ENCODE assay signal across 1 cellular context in the genomic region with DNA sequence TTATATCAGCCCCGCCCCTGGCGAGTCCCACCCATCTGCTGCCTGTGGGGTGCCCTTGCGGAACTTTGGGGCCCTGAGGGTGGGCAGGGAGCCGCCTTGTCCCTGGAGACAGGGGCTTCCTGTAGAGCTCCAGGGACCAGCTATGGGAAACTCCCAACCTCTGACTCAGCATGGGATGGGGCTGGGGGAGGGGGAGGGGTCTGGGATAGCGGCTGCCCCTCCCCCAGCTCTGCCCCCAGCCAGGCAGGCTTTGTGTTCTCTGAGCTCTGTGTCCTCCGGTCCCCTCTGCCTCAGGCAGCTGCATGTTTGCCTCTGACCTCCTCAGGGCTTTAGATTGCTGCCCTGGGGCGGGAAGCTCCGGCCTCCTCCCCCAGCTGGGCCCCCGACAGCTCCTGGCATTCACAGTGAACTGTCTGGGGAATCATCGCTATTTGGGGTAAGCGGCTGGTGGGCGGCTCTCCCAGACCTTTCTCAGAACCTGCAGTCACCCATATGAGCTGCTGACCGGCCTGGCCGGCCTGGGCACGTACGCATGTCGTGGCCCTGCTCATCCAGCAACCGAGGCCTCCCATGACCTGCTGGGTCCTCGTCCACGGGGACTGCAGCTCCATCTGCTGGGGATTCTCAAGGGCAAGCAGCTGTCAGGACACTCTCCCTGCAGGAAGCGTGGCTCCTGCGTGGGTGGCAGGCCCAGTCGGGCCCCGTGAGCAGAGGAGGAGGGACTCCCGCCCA.
TF ChIP-seq lines count a peak whose summit lies in the region.

No MANE protein-coding gene starts in this region.

TF ChIP-seq in HepG2, 621 proteins besides CTCF, POLR2A, EP300 and RAD21 (continued from another document and continues in another):
- TF ChIP-seq PATZ1 (CRISPR knock-in tag; IDR thresholded peaks at IDR 0.05), result peak; percentile 96
- TF ChIP-seq HIVEP1 (CRISPR knock-in tag; IDR thresholded peaks at IDR 0.05), result peak; percentile 87
- TF ChIP-seq ZNF607 (CRISPR knock-in tag; IDR thresholded peaks at IDR 0.05; ENCODE audit: borderline replicate concordance), result 0 out of 2 replicates have a peak, but pooled peaks have one; percentile 22
- peak; percentile 53; the same call in 1 of the 2 replicates for TF ChIP-seq KMT2B (CRISPR knock-in tag; IDR thresholded peaks at IDR 0.05)
- TF ChIP-seq MLLT10 (CRISPR knock-in tag; IDR thresholded peaks at IDR 0.05), result no peak
- no peak for TF ChIP-seq JARID2 (CRISPR knock-in tag; IDR thresholded peaks at IDR 0.05; ENCODE audit: insufficient replicate concordance)
- TF ChIP-seq, protein P1, sequence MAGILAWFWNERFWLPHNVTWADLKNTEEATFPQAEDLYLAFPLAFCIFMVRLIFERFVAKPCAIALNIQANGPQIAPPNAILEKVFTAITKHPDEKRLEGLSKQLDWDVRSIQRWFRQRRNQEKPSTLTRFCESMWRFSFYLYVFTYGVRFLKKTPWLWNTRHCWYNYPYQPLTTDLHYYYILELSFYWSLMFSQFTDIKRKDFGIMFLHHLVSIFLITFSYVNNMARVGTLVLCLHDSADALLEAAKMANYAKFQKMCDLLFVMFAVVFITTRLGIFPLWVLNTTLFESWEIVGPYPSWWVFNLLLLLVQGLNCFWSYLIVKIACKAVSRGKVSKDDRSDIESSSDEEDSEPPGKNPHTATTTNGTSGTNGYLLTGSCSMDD (CRISPR knock-in tag; IDR thresholded peaks at IDR 0.05), result no peak
- peak; percentile 44; the same call in 1 of the 2 replicates for TF ChIP-seq ZMYM2 (CRISPR knock-in tag; IDR thresholded peaks at IDR 0.05)
- no peak for TF ChIP-seq ZBTB1 (CRISPR knock-in tag; IDR thresholded peaks at IDR 0.05; ENCODE audit: borderline replicate concordance)
- no peak for TF ChIP-seq ZNF121 (CRISPR knock-in tag; IDR thresholded peaks at IDR 0.05)
- TF ChIP-seq ZNF143 (CRISPR knock-in tag; IDR thresholded peaks at IDR 0.05), result no peak; the same call in 1 of the 2 replicates
- TF ChIP-seq ZNF777 (CRISPR knock-in tag; IDR thresholded peaks at IDR 0.05), result peak; percentile 71
- TF ChIP-seq ZNF343 (CRISPR knock-in tag; IDR thresholded peaks at IDR 0.05), result no peak
- TF ChIP-seq, protein P2, sequence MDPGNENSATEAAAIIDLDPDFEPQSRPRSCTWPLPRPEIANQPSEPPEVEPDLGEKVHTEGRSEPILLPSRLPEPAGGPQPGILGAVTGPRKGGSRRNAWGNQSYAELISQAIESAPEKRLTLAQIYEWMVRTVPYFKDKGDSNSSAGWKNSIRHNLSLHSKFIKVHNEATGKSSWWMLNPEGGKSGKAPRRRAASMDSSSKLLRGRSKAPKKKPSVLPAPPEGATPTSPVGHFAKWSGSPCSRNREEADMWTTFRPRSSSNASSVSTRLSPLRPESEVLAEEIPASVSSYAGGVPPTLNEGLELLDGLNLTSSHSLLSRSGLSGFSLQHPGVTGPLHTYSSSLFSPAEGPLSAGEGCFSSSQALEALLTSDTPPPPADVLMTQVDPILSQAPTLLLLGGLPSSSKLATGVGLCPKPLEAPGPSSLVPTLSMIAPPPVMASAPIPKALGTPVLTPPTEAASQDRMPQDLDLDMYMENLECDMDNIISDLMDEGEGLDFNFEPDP (CRISPR knock-in tag; conservative IDR thresholded peaks at IDR 0.05), result no peak
- no peak for TF ChIP-seq DPF2 (CRISPR knock-in tag; IDR thresholded peaks at IDR 0.05; ENCODE audit: borderline replicate concordance, low read depth)
- no peak for TF ChIP-seq ZNF34 (CRISPR knock-in tag; IDR thresholded peaks at IDR 0.05; ENCODE audit: borderline replicate concordance)
- no peak; the same call in 1 of the 2 replicates for TF ChIP-seq ZSCAN31 (CRISPR knock-in tag; IDR thresholded peaks at IDR 0.05; ENCODE audit: low read depth)
- TF ChIP-seq TMF1 (CRISPR knock-in tag; IDR thresholded peaks at IDR 0.05; ENCODE audit: low read depth), result peak; percentile 58; the same call in 1 of the 2 replicates
- TF ChIP-seq CHD2 (IDR thresholded peaks at IDR 0.05; ENCODE audit: low read depth, low read length), result peak; percentile 69; the same call in 1 of the 2 replicates
- peak; percentile 63; the same call in 1 of the 2 replicates for TF ChIP-seq NR2F2 (IDR thresholded peaks at IDR 0.05; ENCODE audit: borderline replicate concordance, low read depth)
- TF ChIP-seq ZNF124 (CRISPR knock-in tag; IDR thresholded peaks at IDR 0.05), result peak; percentile 80; the same call in 1 of the 2 replicates
- no peak for TF ChIP-seq ZNF18 (CRISPR knock-in tag; IDR thresholded peaks at IDR 0.05; ENCODE audit: insufficient replicate concordance)
- TF ChIP-seq SMC3 (IDR thresholded peaks at IDR 0.05; ENCODE audit: low read length), result peak; percentile 62
- TF ChIP-seq, protein P3, sequence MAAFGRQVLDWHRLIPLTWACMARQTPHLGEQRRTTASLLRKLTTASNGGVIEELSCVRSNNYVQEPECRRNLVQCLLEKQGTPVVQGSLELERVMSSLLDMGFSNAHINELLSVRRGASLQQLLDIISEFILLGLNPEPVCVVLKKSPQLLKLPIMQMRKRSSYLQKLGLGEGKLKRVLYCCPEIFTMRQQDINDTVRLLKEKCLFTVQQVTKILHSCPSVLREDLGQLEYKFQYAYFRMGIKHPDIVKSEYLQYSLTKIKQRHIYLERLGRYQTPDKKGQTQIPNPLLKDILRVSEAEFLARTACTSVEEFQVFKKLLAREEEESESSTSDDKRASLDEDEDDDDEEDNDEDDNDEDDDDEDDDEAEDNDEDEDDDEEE (CRISPR knock-in tag; IDR thresholded peaks at IDR 0.05), result no peak
- no peak for TF ChIP-seq KLF13 (CRISPR knock-in tag; IDR thresholded peaks at IDR 0.05)
- TF ChIP-seq ZBTB46 (CRISPR knock-in tag; IDR thresholded peaks at IDR 0.05; ENCODE audit: borderline replicate concordance), result no peak
- peak; percentile 84 for TF ChIP-seq ZNF772 (CRISPR knock-in tag; IDR thresholded peaks at IDR 0.05)
- no peak; the same call in 1 of the 2 replicates for TF ChIP-seq FOSL1 (CRISPR knock-in tag; IDR thresholded peaks at IDR 0.05; ENCODE audit: borderline replicate concordance)
- TF ChIP-seq ZNF720 (CRISPR knock-in tag; IDR thresholded peaks at IDR 0.05), result no peak
- TF ChIP-seq ZBTB42 (CRISPR knock-in tag; IDR thresholded peaks at IDR 0.05), result 0 out of 2 replicates have a peak, but pooled peaks have one; percentile 76
- TF ChIP-seq SALL1 (CRISPR knock-in tag; IDR thresholded peaks at IDR 0.05), result peak; percentile 68
- TF ChIP-seq YEATS2 (CRISPR knock-in tag; IDR thresholded peaks at IDR 0.05; ENCODE audit: borderline replicate concordance), result peak; percentile 64; the same call in 1 of the 2 replicates
- peak; percentile 70 for TF ChIP-seq GABPB1 (CRISPR knock-in tag; IDR thresholded peaks at IDR 0.05)
- no peak for TF ChIP-seq CCAR2 (optimal IDR thresholded peaks at IDR 0.05; ENCODE audit: low read depth, low read length)
- peak; percentile 52; the same call in 1 of the 2 replicates for TF ChIP-seq HES4 (CRISPR knock-in tag; IDR thresholded peaks at IDR 0.05; ENCODE audit: borderline replicate concordance)
- peak; percentile 94 for TF ChIP-seq ZNF263 (CRISPR knock-in tag; IDR thresholded peaks at IDR 0.05)
- 0 out of 2 replicates have a peak, but pooled peaks have one; percentile 31 for TF ChIP-seq ZNF12 (CRISPR knock-in tag; IDR thresholded peaks at IDR 0.05)
- no peak for TF ChIP-seq ZNF3 (CRISPR knock-in tag; IDR thresholded peaks at IDR 0.05)
- 0 out of 2 replicates have a peak, but pooled peaks have one; percentile 44 for TF ChIP-seq ZNF740 (CRISPR knock-in tag; IDR thresholded peaks at IDR 0.05)
- peak; percentile 99 for TF ChIP-seq PRPF4 (IDR thresholded peaks at IDR 0.05; ENCODE audit: low read depth, low read length, poor library complexity, severe bottlenecking)
- TF ChIP-seq PAX8 (CRISPR knock-in tag; IDR thresholded peaks at IDR 0.05; ENCODE audit: borderline replicate concordance), result no peak
- no peak for TF ChIP-seq ZNF20 (CRISPR knock-in tag; IDR thresholded peaks at IDR 0.05)
- TF ChIP-seq NCOA1 (CRISPR knock-in tag; IDR thresholded peaks at IDR 0.05), result peak; percentile 75; the same call in 1 of the 2 replicates
- no peak for TF ChIP-seq SMYD3 (CRISPR knock-in tag; IDR thresholded peaks at IDR 0.05)
- no peak for TF ChIP-seq SIN3B (IDR thresholded peaks at IDR 0.05; ENCODE audit: low read length)
- TF ChIP-seq ZNF605 (CRISPR knock-in tag; IDR thresholded peaks at IDR 0.05), result no peak
- no peak for TF ChIP-seq GLMP (CRISPR knock-in tag; IDR thresholded peaks at IDR 0.05; ENCODE audit: borderline replicate concordance)
- TF ChIP-seq, protein P4, sequence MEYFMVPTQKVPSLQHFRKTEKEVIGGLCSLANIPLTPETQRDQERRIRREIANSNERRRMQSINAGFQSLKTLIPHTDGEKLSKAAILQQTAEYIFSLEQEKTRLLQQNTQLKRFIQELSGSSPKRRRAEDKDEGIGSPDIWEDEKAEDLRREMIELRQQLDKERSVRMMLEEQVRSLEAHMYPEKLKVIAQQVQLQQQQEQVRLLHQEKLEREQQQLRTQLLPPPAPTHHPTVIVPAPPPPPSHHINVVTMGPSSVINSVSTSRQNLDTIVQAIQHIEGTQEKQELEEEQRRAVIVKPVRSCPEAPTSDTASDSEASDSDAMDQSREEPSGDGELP (IDR thresholded peaks at IDR 0.05; ENCODE audit: borderline replicate concordance, low read depth), result peak; percentile 81; the same call in 1 of the 2 replicates
- TF ChIP-seq, protein P5, sequence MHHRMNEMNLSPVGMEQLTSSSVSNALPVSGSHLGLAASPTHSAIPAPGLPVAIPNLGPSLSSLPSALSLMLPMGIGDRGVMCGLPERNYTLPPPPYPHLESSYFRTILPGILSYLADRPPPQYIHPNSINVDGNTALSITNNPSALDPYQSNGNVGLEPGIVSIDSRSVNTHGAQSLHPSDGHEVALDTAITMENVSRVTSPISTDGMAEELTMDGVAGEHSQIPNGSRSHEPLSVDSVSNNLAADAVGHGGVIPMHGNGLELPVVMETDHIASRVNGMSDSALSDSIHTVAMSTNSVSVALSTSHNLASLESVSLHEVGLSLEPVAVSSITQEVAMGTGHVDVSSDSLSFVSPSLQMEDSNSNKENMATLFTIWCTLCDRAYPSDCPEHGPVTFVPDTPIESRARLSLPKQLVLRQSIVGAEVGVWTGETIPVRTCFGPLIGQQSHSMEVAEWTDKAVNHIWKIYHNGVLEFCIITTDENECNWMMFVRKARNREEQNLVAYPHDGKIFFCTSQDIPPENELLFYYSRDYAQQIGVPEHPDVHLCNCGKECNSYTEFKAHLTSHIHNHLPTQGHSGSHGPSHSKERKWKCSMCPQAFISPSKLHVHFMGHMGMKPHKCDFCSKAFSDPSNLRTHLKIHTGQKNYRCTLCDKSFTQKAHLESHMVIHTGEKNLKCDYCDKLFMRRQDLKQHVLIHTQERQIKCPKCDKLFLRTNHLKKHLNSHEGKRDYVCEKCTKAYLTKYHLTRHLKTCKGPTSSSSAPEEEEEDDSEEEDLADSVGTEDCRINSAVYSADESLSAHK (CRISPR knock-in tag; IDR thresholded peaks at IDR 0.05; ENCODE audit: borderline replicate concordance), result no peak
- peak; percentile 49; the same call in 1 of the 2 replicates for TF ChIP-seq REPIN1 (CRISPR knock-in tag; IDR thresholded peaks at IDR 0.05; ENCODE audit: borderline replicate concordance, low read depth)
- TF ChIP-seq ZKSCAN8 (CRISPR knock-in tag; IDR thresholded peaks at IDR 0.05; ENCODE audit: borderline replicate concordance), result no peak; the same call in 1 of the 2 replicates
- peak; percentile 49 for TF ChIP-seq PHF5A (CRISPR knock-in tag; IDR thresholded peaks at IDR 0.05; ENCODE audit: low read depth, unreplicated experiment)
- peak; percentile 82 for TF ChIP-seq RARA (CRISPR knock-in tag; IDR thresholded peaks at IDR 0.05)
- TF ChIP-seq HMG20B (CRISPR knock-in tag; conservative IDR thresholded peaks at IDR 0.05), result peak; percentile 62; the same call in 1 of the 2 replicates
